17 cellular contexts compared by ENCODE assay signal in the genomic region with DNA sequence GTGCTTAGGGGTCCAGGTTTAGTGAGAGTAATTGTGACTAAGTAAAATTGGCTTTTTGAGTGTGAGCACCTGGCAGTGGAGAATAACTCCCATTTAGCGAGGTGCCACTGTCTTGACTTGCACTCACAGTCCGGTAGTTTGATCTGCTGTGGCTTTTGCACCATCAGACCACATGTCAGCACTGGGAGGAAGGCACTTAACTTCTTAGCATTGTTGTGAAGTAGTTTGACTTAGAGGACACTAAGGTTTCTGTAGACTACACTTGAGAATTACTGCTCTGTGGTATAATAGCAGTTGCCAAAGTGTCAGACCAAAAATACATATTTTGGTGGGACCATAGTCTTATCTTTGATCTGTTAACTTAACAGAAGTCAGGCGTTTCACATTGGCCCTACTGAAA.
DNase-seq lines count a peak whose midpoint lies in the region; ATAC-seq, FAIRE-seq and TF ChIP-seq lines count a peak whose summit lies in the region.
"Had no signal": no experiment of that assay in that cellular context is flagged by ENCODE, and none has a peak within 500 bp of the region (broad histone marks: within the 10 kb centered on the region; RNA-seq: fewer than 3 reads in every experiment).

No MANE protein-coding gene starts in this region.

- intact Hi-C loops in GM12878 (cut with micrococcal nuclease; ENCODE audit: unreplicated experiment) = no loop called here
- intact Hi-C loops in natural killer cell (cut with micrococcal nuclease) = no loop called here

- no peaks in the 10 kb centered on the region for H3K27me3 Mint-ChIP-seq in activated naive CD8-positive, alpha-beta T cell treated with anti-CD3 and anti-CD28 coated beads, Interleukin-2, amount 10 ng/mL, durations not matched to agents 7 days and 5 days
- H3K27me3 Mint-ChIP-seq in activated naive CD8-positive, alpha-beta T cell treated with anti-CD3 and anti-CD28 coated beads, Interleukin-2, amount 50 U/mL, for 24 hours = no peaks in the 10 kb centered on the region
- peaks cover 0 to 3% of the 10 kb centered on the region in 2 donors for H3K27me3 Mint-ChIP-seq in natural killer cell (ENCODE audit: low read depth in 2 of 2)
- no peaks in the 10 kb centered on the region for H3K27me3 Mint-ChIP-seq in neural progenitor cell (ENCODE audit: insufficient read depth, low read depth)
- H3K27me3 Mint-ChIP-seq: CD4-positive, alpha-beta memory T cell had no signal

- no peak for ATAC-seq in activated naive CD8-positive, alpha-beta T cell treated with anti-CD3 and anti-CD28 coated beads, Interleukin-2, amount 10 ng/mL, durations not matched to agents 7 days and 5 days (ENCODE audit: low read depth)
- ATAC-seq in activated naive CD8-positive, alpha-beta T cell treated with anti-CD3 and anti-CD28 coated beads, Interleukin-2, amount 50 U/mL, for 24 hours = no peak
- ATAC-seq in GM12878 (no peak), natural killer cell (peak; percentile 71 to 91 (median 83)), omental fat pad (ENCODE audit: low FRiP score) (no peak)
- ATAC-seq: A549, HCT116 had no signal

- H3K4me3 Mint-ChIP-seq in activated naive CD8-positive, alpha-beta T cell treated with anti-CD3 and anti-CD28 coated beads, Interleukin-2, amount 10 ng/mL, durations not matched to agents 7 days and 5 days = no peak overlapping the region
- no peak overlapping the region for H3K4me3 Mint-ChIP-seq in activated naive CD8-positive, alpha-beta T cell treated with anti-CD3 and anti-CD28 coated beads, Interleukin-2, amount 50 U/mL, for 24 hours
- H3K4me3 Mint-ChIP-seq in natural killer cell (peak overlapping the region; percentile 57), neural progenitor cell (no peak overlapping the region)
- H3K4me3 Mint-ChIP-seq: CD4-positive, alpha-beta memory T cell had no signal

- in situ Hi-C loops in GM12878 (cut with MboI) = loop anchor here (5.0 to 25.0 kb wide), 3 partner anchors 391 to 1259 kb away; no protein-coding TSS in a partner anchor

- H2AFZ ChIP-seq in GM12878 (ENCODE audit: control insufficient read depth, low read depth, low read length) = no peak overlapping the region
- no peak overlapping the region for H2AFZ ChIP-seq in neural progenitor cell (replicated peaks)
- H2AFZ ChIP-seq: GM23248 had no signal

- H3K9me3 Mint-ChIP-seq in activated naive CD8-positive, alpha-beta T cell treated with anti-CD3 and anti-CD28 coated beads, Interleukin-2, amount 10 ng/mL, durations not matched to agents 7 days and 5 days = no peaks in the 10 kb centered on the region
- H3K9me3 Mint-ChIP-seq in activated naive CD8-positive, alpha-beta T cell treated with anti-CD3 and anti-CD28 coated beads, Interleukin-2, amount 50 U/mL, for 24 hours = no peaks in the 10 kb centered on the region
- H3K9me3 Mint-ChIP-seq in natural killer cell (no peaks in the 10 kb centered on the region), neural progenitor cell (no peaks in the 10 kb centered on the region)
- H3K9me3 Mint-ChIP-seq: CD4-positive, alpha-beta memory T cell had no signal

- H3K9ac ChIP-seq in GM12878 (ENCODE audit: control insufficient read depth, insufficient read depth, low read length) (no peak overlapping the region), neural progenitor cell (no peak overlapping the region)
- H3K9ac ChIP-seq: GM23248 had no signal

- RAD21 ChIA-PET in GM12878 (lab: Charles Lee; ENCODE audit: unreplicated experiment) = no interaction called here

- SMC1A ChIA-PET in GM12878 (lab: Charles Lee; ENCODE audit: uncharacterized antibody, unreplicated experiment) = no interaction called here

- peaks cover 5% of the 10 kb centered on the region for H3K36me3 Mint-ChIP-seq in activated naive CD8-positive, alpha-beta T cell treated with anti-CD3 and anti-CD28 coated beads, Interleukin-2, amount 10 ng/mL, durations not matched to agents 7 days and 5 days
- peaks cover 16% of the 10 kb centered on the region for H3K36me3 Mint-ChIP-seq in activated naive CD8-positive, alpha-beta T cell treated with anti-CD3 and anti-CD28 coated beads, Interleukin-2, amount 50 U/mL, for 24 hours (ENCODE audit: low read depth)
- H3K36me3 Mint-ChIP-seq in natural killer cell (peaks cover 22% of the 10 kb centered on the region), neural progenitor cell (peaks cover 2% of the 10 kb centered on the region)

- DNase-seq in activated naive CD8-positive, alpha-beta T cell treated with anti-CD3 and anti-CD28 coated beads, Interleukin-2, amount 10 ng/mL, durations not matched to agents 7 days and 5 days = no peak
- DNase-seq in activated naive CD8-positive, alpha-beta T cell treated with anti-CD3 and anti-CD28 coated beads, Interleukin-2, amount 50 U/mL, for 24 hours = no peak
- no peak for DNase-seq in GM12878 (ENCODE audit: low read depth, low spot score)
- no peak for DNase-seq in natural killer cell
- no peak for DNase-seq in omental fat pad (ENCODE audit: low spot score)
- DNase-seq in cortex of kidney (lab: John Stamatoyannopoulos, UW) = no peak
- no peak for DNase-seq in neural progenitor cell (ENCODE audit: low spot score)
- DNase-seq: BE2C; Caco-2; CD4-positive, alpha-beta memory T cell; DND-41; GDM1; GM23248 had no signal

- peaks cover 10% of the 10 kb centered on the region for H3K4me1 Mint-ChIP-seq in activated naive CD8-positive, alpha-beta T cell treated with anti-CD3 and anti-CD28 coated beads, Interleukin-2, amount 10 ng/mL, durations not matched to agents 7 days and 5 days
- H3K4me1 Mint-ChIP-seq in activated naive CD8-positive, alpha-beta T cell treated with anti-CD3 and anti-CD28 coated beads, Interleukin-2, amount 50 U/mL, for 24 hours = peaks cover 4% of the 10 kb centered on the region
- H3K4me1 Mint-ChIP-seq in natural killer cell (peaks cover 48 to 49% of the 10 kb centered on the region in 2 donors), neural progenitor cell (no peaks in the 10 kb centered on the region)

- no peaks in the 10 kb centered on the region for H3K9me3 ChIP-seq in GM12878 (replicated peaks; ENCODE audit: control insufficient read depth, insufficient read depth, low read length)
- no peaks in the 10 kb centered on the region for H3K9me3 ChIP-seq in neural progenitor cell (ENCODE audit: low read depth)
- H3K9me3 ChIP-seq: A549, BE2C, Caco-2 had no signal

- POLR2A ChIA-PET in activated naive CD8-positive, alpha-beta T cell treated with anti-CD3 and anti-CD28 coated beads, Interleukin-2, amount 10 ng/mL, durations not matched to agents 7 days and 5 days (lab: Charles Lee) = no interaction called here
- POLR2A ChIA-PET in GM12878 (lab: Charles Lee) = no interaction called here

- no peak for TF ChIP-seq CTCF in GM12878 (IDR thresholded peaks at IDR 0.05 in 2 of 3, conservative IDR thresholded peaks at IDR 0.05 in 1 of 3; ENCODE audit: control insufficient read depth in 2 of 3, extremely low read depth in 1 of 3, insufficient read depth in 1 of 3, low read depth in 3 of 3, low read length in 3 of 3)
- TF ChIP-seq CTCF in natural killer cell (IDR thresholded peaks at IDR 0.05) = no peak
- TF ChIP-seq CTCF in omental fat pad (IDR thresholded peaks at IDR 0.05) = no peak
- no peak for TF ChIP-seq CTCF in neural progenitor cell (IDR thresholded peaks at IDR 0.05)

- CTCF ChIA-PET in GM12878 (lab: Yijun Ruan, JAX) = no interaction called here

- FAIRE-seq in GM12878 (lab: Jason Lieb, UNC) = no peak
- FAIRE-seq: A549, H54 had no signal

- H3K36me3 ChIP-seq in GM12878 (ENCODE audit: control insufficient read depth in 2 of 2, insufficient read depth in 2 of 2, low read length in 1 of 2) (peaks cover 2 to 7% of the 10 kb centered on the region in 2 experiments; a peak in 3 of 4 replicates), neural progenitor cell (peaks cover 4% of the 10 kb centered on the region)

- H3K27ac ChIP-seq in GM12878 (ENCODE audit: control insufficient read depth, insufficient read depth) (no peak overlapping the region), neural progenitor cell (no peak overlapping the region)
- H3K27ac ChIP-seq: A549, C4-2B, GM23248 had no signal

- no peak for TF ChIP-seq POLR2A in GM12878 (IDR thresholded peaks at IDR 0.05; ENCODE audit: low read depth, low read length)

- H3K4me1 ChIP-seq in GM12878 (ENCODE audit: control insufficient read depth, insufficient read depth, low read length) = no peaks in the 10 kb centered on the region
- H3K4me1 ChIP-seq in neural progenitor cell = no peaks in the 10 kb centered on the region
- H3K4me1 ChIP-seq: A549, BE2C, Caco-2 had no signal

- no peaks in the 10 kb centered on the region for H4K20me1 ChIP-seq in GM12878 (ENCODE audit: control insufficient read depth, insufficient read depth)
- H4K20me1 ChIP-seq in neural progenitor cell (ENCODE audit: low read depth) = no peaks in the 10 kb centered on the region

- H3K4me2 ChIP-seq in GM12878 (ENCODE audit: control insufficient read depth, insufficient read depth) (no peak overlapping the region), neural progenitor cell (no peak overlapping the region)
- H3K4me2 ChIP-seq: A549 had no signal

- no TSS peak for BruUV-seq in GM12878 (replicated peaks; lab: Mats Ljungman, UMichigan)

- H3K4me3 ChIP-seq in GM12878 (no peak overlapping the region), neural progenitor cell (no peak overlapping the region)
- H3K4me3 ChIP-seq: A549, GM23248 had no signal

- TF ChIP-seq RAD21 in GM12878 (IDR thresholded peaks at IDR 0.05; ENCODE audit: insufficient read depth, low read depth, low read length) = no peak

- 100% methylated on average over 3 of the region's 3 CpGs for WGBS in GM12878 (ENCODE audit: insufficient coverage, insufficient replicate concordance, low lambda C conversion rate, missing lambda C conversion rate)

- no peaks in the 10 kb centered on the region for H3K79me2 ChIP-seq in GM12878 (ENCODE audit: control insufficient read depth, insufficient read depth, low read length)
- no peaks in the 10 kb centered on the region for H3K79me2 ChIP-seq in neural progenitor cell (ENCODE audit: low read depth)

- TF ChIP-seq EP300 in GM12878 (IDR thresholded peaks at IDR 0.05; ENCODE audit: borderline replicate concordance in 1 of 2, control insufficient read depth in 1 of 2, low read depth in 2 of 2, low read length in 2 of 2) = no peak

- no peaks in the 10 kb centered on the region for H3K27me3 ChIP-seq in GM12878 (replicated peaks in 1 of 2; ENCODE audit: control insufficient read depth in 2 of 2, insufficient read depth in 2 of 2, low read length in 1 of 2)
- no peaks in the 10 kb centered on the region for H3K27me3 ChIP-seq in neural progenitor cell
- H3K27me3 ChIP-seq: BE2C had no signal

- no peaks in the 10 kb centered on the region for H3F3A ChIP-seq in neural progenitor cell (ENCODE audit: low read depth)

- peak overlapping the region; percentile 32 for H3K27ac Mint-ChIP-seq in activated naive CD8-positive, alpha-beta T cell treated with anti-CD3 and anti-CD28 coated beads, Interleukin-2, amount 10 ng/mL, durations not matched to agents 7 days and 5 days
- H3K27ac Mint-ChIP-seq in activated naive CD8-positive, alpha-beta T cell treated with anti-CD3 and anti-CD28 coated beads, Interleukin-2, amount 50 U/mL, for 24 hours = no peak overlapping the region
- H3K27ac Mint-ChIP-seq in natural killer cell (peak overlapping the region; percentile 56 to 70), neural progenitor cell (no peak overlapping the region)

Comparison
In these comparisons a context has a peak if more than half of its experiments do, and no peak if none do; other contexts are left out.
1. H3K27ac Mint-ChIP-seq: peak in activated naive CD8-positive, alpha-beta T cell treated with anti-CD3 and anti-CD28 coated beads, Interleukin-2, amount 10 ng/mL, durations not matched to agents 7 days and 5 days (single experiment) and natural killer cell (2 of 2); none in activated naive CD8-positive, alpha-beta T cell treated with anti-CD3 and anti-CD28 coated beads, Interleukin-2, amount 50 U/mL, for 24 hours (single experiment) and neural progenitor cell (single experiment).
2. ATAC-seq: peak in natural killer cell (3 of 3); none in activated naive CD8-positive, alpha-beta T cell treated with anti-CD3 and anti-CD28 coated beads, Interleukin-2, amount 10 ng/mL, durations not matched to agents 7 days and 5 days (single experiment), activated naive CD8-positive, alpha-beta T cell treated with anti-CD3 and anti-CD28 coated beads, Interleukin-2, amount 50 U/mL, for 24 hours (single experiment), GM12878 (single experiment) and omental fat pad (single experiment).